ENCODE assay signal across 14 cellular contexts in genomic region chr12:7639571-7640122, GRCh38. TPM values are rescaled to one million over a fixed set of nuclear protein-coding genes. Genes with fewer than 3 reads are reported as not detected.
A peak's percentile ranks its signal among the peaks of the same experiment; 100 is the strongest.
DNase-seq lines count a peak whose midpoint lies in the region; ATAC-seq, FAIRE-seq and TF ChIP-seq lines count a peak whose summit lies in the region.
"Not testable (repeated sequence)": the region's sequence is repeated elsewhere in the genome, so short reads cannot be mapped to it uniquely, and the experiment has no call there.
"Had no signal": no experiment of that assay in that cellular context is flagged by ENCODE, and none has a peak within 500 bp of the region (broad histone marks: within the 10 kb centered on the region; RNA-seq: fewer than 3 reads in every experiment).

No MANE protein-coding gene starts in this region.

- H3K36me3 ChIP-seq in BLaER1; Loucy (ENCODE audit: insufficient read depth, low read length); astrocyte (ENCODE audit: insufficient read depth, low read length); sigmoid colon; tibial nerve: not testable (repeated sequence)

- not testable (repeated sequence) for H3K79me2 ChIP-seq in Loucy (ENCODE audit: insufficient read depth, low read length); astrocyte (ENCODE audit: insufficient read depth, low read length)

- H3K4me3 Mint-ChIP-seq in activated CD4-positive, alpha-beta memory T cell treated with anti-CD3 and anti-CD28 coated beads, Interleukin-2, amount 10 ng/mL, durations not matched to agents 7 days and 5 days: peak overlapping the region; percentile 68
- H3K4me3 Mint-ChIP-seq in astrocyte (ENCODE audit: unreplicated experiment): not testable (repeated sequence)
- H3K4me3 Mint-ChIP-seq in memory B cell: peak overlapping the region; percentile 78

- ATAC-seq in memory B cell (ENCODE audit: low read depth): not testable (repeated sequence)

- H2AFZ ChIP-seq in Loucy (ENCODE audit: low read length): 0 out of 2 replicates have a peak overlapping the region, but pooled peaks have one; percentile 13
- H2AFZ ChIP-seq in astrocyte (ENCODE audit: low read depth, low read length): not testable (repeated sequence)

- not testable (repeated sequence) for H3K9me3 Mint-ChIP-seq in activated CD4-positive, alpha-beta memory T cell treated with anti-CD3 and anti-CD28 coated beads, Interleukin-2, amount 10 ng/mL, durations not matched to agents 7 days and 5 days; astrocyte (ENCODE audit: unreplicated experiment); memory B cell

- not testable (repeated sequence) for TF ChIP-seq CTCF in Loucy (conservative IDR thresholded peaks at IDR 0.05; ENCODE audit: low read length); astrocyte (IDR thresholded peaks at IDR 0.05; ENCODE audit: insufficient read depth, low read depth, low read length); fibroblast of villous mesenchyme (IDR thresholded peaks at IDR 0.05; ENCODE audit: insufficient read depth, low read depth, low read length); sigmoid colon (IDR thresholded peaks at IDR 0.05); tibial nerve (IDR thresholded peaks at IDR 0.05)

- not testable (repeated sequence) for H3K9me3 ChIP-seq in BLaER1; Loucy (ENCODE audit: insufficient read depth, low read depth, low read length); astrocyte (ENCODE audit: insufficient read depth, low read depth, low read length); sigmoid colon; tibial nerve

- H3K4me2 ChIP-seq in BLaER1: 0 out of 2 replicates have a peak overlapping the region, but pooled peaks have one; percentile 22
- H3K4me2 ChIP-seq in Loucy (ENCODE audit: low read depth, low read length, poor library complexity, severe bottlenecking): peak overlapping the region; percentile 61
- H3K4me2 ChIP-seq in astrocyte (ENCODE audit: low read length): peak overlapping the region; percentile 30

- not testable (repeated sequence) for H3K27ac ChIP-seq in BLaER1; astrocyte (ENCODE audit: low read depth, low read length); sigmoid colon; tibial nerve

- not testable (repeated sequence) for TF ChIP-seq POLR2A in sigmoid colon (IDR thresholded peaks at IDR 0.05); tibial nerve (IDR thresholded peaks at IDR 0.05)

- POLR2A ChIA-PET in activated CD4-positive, alpha-beta memory T cell treated with anti-CD3 and anti-CD28 coated beads, Interleukin-2, amount 10 ng/mL, durations not matched to agents 7 days and 5 days (lab: Charles Lee): interaction anchor here (1.8 kb wide), 1 partner anchor 30 kb away, joined by 4 read pairs; no protein-coding TSS in a partner anchor

- WGBS in sigmoid colon, 2 donors: 44 to 68% methylated on average over 38 to 39 of the region's 41 CpGs
- 43 to 44% methylated on average over 29 to 33 of the region's 41 CpGs for WGBS in tibial nerve, 2 donors

- H3K36me3 Mint-ChIP-seq in activated CD4-positive, alpha-beta memory T cell treated with anti-CD3 and anti-CD28 coated beads, Interleukin-2, amount 10 ng/mL, durations not matched to agents 7 days and 5 days (ENCODE audit: low read depth); astrocyte (ENCODE audit: low read depth, unreplicated experiment); memory B cell: not testable (repeated sequence)

- H3K27me3 ChIP-seq in BLaER1 (peaks cover 25% of the 10 kb centered on the region), sigmoid colon (peaks cover 0 to 14% (median 0%) of the 10 kb centered on the region in 3 donors)
- H3K27me3 ChIP-seq in Loucy (ENCODE audit: insufficient read depth, low read length, poor library complexity, severe bottlenecking); astrocyte (ENCODE audit: insufficient read depth, low read length); tibial nerve: not testable (repeated sequence)

- H3K4me1 ChIP-seq in BLaER1: 0 out of 2 replicates have a peak, but pooled peaks cover 12% of the 10 kb centered on the region
- H3K4me1 ChIP-seq in Loucy (ENCODE audit: insufficient read depth, low read length, poor library complexity, severe bottlenecking): peaks cover 27% of the 10 kb centered on the region
- H3K4me1 ChIP-seq in astrocyte (ENCODE audit: insufficient read depth, low read length): not testable (repeated sequence)
- peaks cover 0 to 10% (median 0%) of the 10 kb centered on the region in 4 donors for H3K4me1 ChIP-seq in sigmoid colon
- H3K4me1 ChIP-seq in tibial nerve: peaks cover 0 to 17% (median 3%) of the 10 kb centered on the region in 4 donors

- not testable (repeated sequence) for H4K20me1 ChIP-seq in BLaER1; Loucy (ENCODE audit: insufficient read depth, low read length, poor library complexity, severe bottlenecking); astrocyte (ENCODE audit: insufficient read depth, low read length)

- CTCF ChIA-PET in activated CD4-positive, alpha-beta memory T cell treated with anti-CD3 and anti-CD28 coated beads, Interleukin-2, amount 10 ng/mL, durations not matched to agents 7 days and 5 days (lab: Charles Lee): interaction anchor here (0.6 to 2.0 kb wide), 11 partner anchors 9 to 664 kb away, joined by 3 to 6 read pairs (median 3); no protein-coding TSS in a partner anchor

- H3K4me3 ChIP-seq in BLaER1; astrocyte (ENCODE audit: insufficient read depth, low read depth, low read length): not testable (repeated sequence)
- H3K4me3 ChIP-seq in Loucy (ENCODE audit: low read length, poor library complexity, severe bottlenecking) (peak overlapping the region; percentile 74), fibroblast of villous mesenchyme (ENCODE audit: low read depth, low read length) (peak overlapping the region; percentile 18), sigmoid colon (peak overlapping the region; percentile 21 to 43 (median 36)), tibial nerve (peak overlapping the region in 3 of 4 donors; percentile 29 to 45 (median 29))

- not testable (repeated sequence) for TF ChIP-seq EP300 in sigmoid colon (IDR thresholded peaks at IDR 0.05); tibial nerve (IDR thresholded peaks at IDR 0.05)

- intact Hi-C loops in sigmoid colon (cut with DNase I): loop anchor here (2.0 kb wide), 1 partner anchor 51 kb away; no protein-coding TSS in a partner anchor

- H3K27me3 Mint-ChIP-seq in activated CD4-positive, alpha-beta memory T cell treated with anti-CD3 and anti-CD28 coated beads, Interleukin-2, amount 10 ng/mL, durations not matched to agents 7 days and 5 days: peaks cover 11% of the 10 kb centered on the region
- H3K27me3 Mint-ChIP-seq in astrocyte (ENCODE audit: low read depth, unreplicated experiment) (peaks cover 13% of the 10 kb centered on the region), memory B cell (peaks cover 10% of the 10 kb centered on the region)

- peaks cover 10% of the 10 kb centered on the region; the same call in 1 of the 2 replicates for H3F3A ChIP-seq in Loucy (ENCODE audit: low read depth)

- H3K4me1 Mint-ChIP-seq in activated CD4-positive, alpha-beta memory T cell treated with anti-CD3 and anti-CD28 coated beads, Interleukin-2, amount 10 ng/mL, durations not matched to agents 7 days and 5 days: peaks cover 27% of the 10 kb centered on the region
- H3K4me1 Mint-ChIP-seq in astrocyte (ENCODE audit: low read depth, unreplicated experiment); memory B cell: not testable (repeated sequence)

- H3K9ac ChIP-seq in BLaER1; astrocyte (ENCODE audit: low read length): not testable (repeated sequence)
- peak overlapping the region; percentile 84 for H3K9ac ChIP-seq in Loucy (ENCODE audit: low read depth, low read length, poor library complexity, severe bottlenecking)

- not testable (repeated sequence) for DNase-seq in activated CD4-positive, alpha-beta memory T cell treated with anti-CD3 and anti-CD28 coated beads, Interleukin-2, amount 10 ng/mL, durations not matched to agents 7 days and 5 days; astrocyte (ENCODE audit: low read depth); fibroblast of villous mesenchyme (ENCODE audit: low read depth); memory B cell (ENCODE audit: low spot score in 2 of 2); sigmoid colon; tibial nerve (ENCODE audit: low spot score in 2 of 2)

- H3K9me2 ChIP-seq in Loucy (replicated peaks; ENCODE audit: low read depth, low read length): not testable (repeated sequence)

- peak overlapping the region; percentile 85 for H3K27ac Mint-ChIP-seq in activated CD4-positive, alpha-beta memory T cell treated with anti-CD3 and anti-CD28 coated beads, Interleukin-2, amount 10 ng/mL, durations not matched to agents 7 days and 5 days
- H3K27ac Mint-ChIP-seq in astrocyte (ENCODE audit: unreplicated experiment): not testable (repeated sequence)
- peak overlapping the region; percentile 77 for H3K27ac Mint-ChIP-seq in memory B cell

- not testable (repeated sequence) for FAIRE-seq in astrocyte (lab: Jason Lieb, UNC)

RNA-seq across cellular contexts. Expression of gene APOBEC1, which starts 26.1 kb away (rescaled TPM):
- not detected for total RNA-seq in activated CD4-positive, alpha-beta memory T cell treated with anti-CD3 and anti-CD28 coated beads, Interleukin-2, amount 10 ng/mL, durations not matched to agents 7 days and 5 days
- total RNA-seq in astrocyte: not detected in 2 replicates
- not detected in 2 replicates for total RNA-seq in fibroblast of villous mesenchyme
- total RNA-seq in sigmoid colon: not detected
- 10 to 100 TPM in 2 of 3 donors, 1 to 10 TPM in 1; 7.7 to 31.4 (median 18.0) TPM for polyA plus RNA-seq in sigmoid colon
- not detected for total RNA-seq in tibial nerve
- total RNA-seq: activated CD8-positive, alpha-beta memory T cell treated with anti-CD3 and anti-CD28 coated beads for 36 hours; cardiac muscle cell; frontal cortex; omental fat pad; temporal lobe had no signal
- polyA plus RNA-seq: AG04450, cardiac muscle cell had no signal

RNA-seq across cellular contexts. Expression of gene GDF3, which starts 55.9 kb away (rescaled TPM):
- total RNA-seq in activated CD4-positive, alpha-beta memory T cell treated with anti-CD3 and anti-CD28 coated beads, Interleukin-2, amount 10 ng/mL, durations not matched to agents 7 days and 5 days: not detected
- total RNA-seq in astrocyte (not detected in 2 replicates), fibroblast of villous mesenchyme (not detected in 2 replicates), sigmoid colon (not detected), tibial nerve (not detected)
- not detected for polyA plus RNA-seq in sigmoid colon
- total RNA-seq: activated CD8-positive, alpha-beta memory T cell treated with anti-CD3 and anti-CD28 coated beads for 36 hours; cardiac muscle cell; frontal cortex; omental fat pad; temporal lobe had no signal
- polyA plus RNA-seq: AG04450 had no signal
